In the genomic region with DNA sequence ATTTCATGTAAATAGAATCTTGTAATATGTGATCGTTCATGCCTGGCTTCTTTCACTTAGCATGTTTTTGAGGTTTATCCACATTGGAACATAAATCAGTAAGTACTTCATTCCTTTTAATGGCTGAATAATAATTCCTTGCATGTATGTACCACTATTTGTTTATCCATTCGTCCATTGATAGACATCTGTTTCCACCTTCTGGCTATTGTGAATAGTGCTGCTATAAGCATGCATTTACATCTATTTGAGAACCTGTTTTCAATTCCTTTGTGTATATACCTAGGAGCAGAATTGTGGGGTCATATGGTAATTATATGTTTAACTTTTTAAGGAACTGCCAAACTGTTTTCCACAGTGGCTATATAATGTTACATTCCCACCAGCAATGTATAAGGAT, we compare ENCODE assay signal across 20 cellular contexts.
DNase-seq lines count a peak whose midpoint lies in the region; ATAC-seq, FAIRE-seq and TF ChIP-seq lines count a peak whose summit lies in the region.
"Had no signal": no experiment of that assay in that cellular context is flagged by ENCODE, and none has a peak within 500 bp of the region (broad histone marks: within the 10 kb centered on the region; RNA-seq: fewer than 3 reads in every experiment).

No MANE protein-coding gene starts in this region.

- H3K9ac ChIP-seq in keratinocyte (ENCODE audit: control insufficient read depth, extremely low read depth, insufficient read depth, low read length): no peak overlapping the region
- no peak overlapping the region for H3K9ac ChIP-seq in MM.1S (ENCODE audit: low read length)

- FAIRE-seq in D721Med (lab: Jason Lieb, UNC): peak; percentile 16
- FAIRE-seq in keratinocyte (lab: Jason Lieb, UNC): peak; percentile 60
- FAIRE-seq: GM19239, RCC 7860 had no signal

- no peak overlapping the region for H3K4me2 ChIP-seq in keratinocyte (ENCODE audit: control insufficient read depth, extremely low read depth, insufficient read depth, low read depth, low read length)
- H3K4me2 ChIP-seq in MM.1S (ENCODE audit: low read depth, low read length): no peak overlapping the region

- H3K36me3 ChIP-seq in keratinocyte (ENCODE audit: control insufficient read depth in 2 of 2, extremely low read depth in 1 of 2, insufficient read depth in 2 of 2, low read length in 2 of 2) (no peaks in the 10 kb centered on the region), MM.1S (replicated peaks; ENCODE audit: insufficient read depth, low read length) (no peaks in the 10 kb centered on the region)
- H3K36me3 ChIP-seq: colonic mucosa, uterus had no signal

- no peaks in the 10 kb centered on the region for H3K9me2 ChIP-seq in MM.1S (replicated peaks; ENCODE audit: insufficient read depth, low read length)

- dilution Hi-C loops in keratinocyte (cut with MboI; ENCODE audit: extremely low pct_ligation_motif_present, low sequenced_read_pairs): no loop called here

- H3F3A ChIP-seq in MM.1S (ENCODE audit: insufficient read depth, low read length): no peaks in the 10 kb centered on the region

- no peak for ATAC-seq in GM18867 (IDR thresholded peaks at IDR 0.05; ENCODE audit: unreplicated experiment)
- no peak for ATAC-seq in HG03469 (IDR thresholded peaks at IDR 0.05; ENCODE audit: unreplicated experiment)
- ATAC-seq: activated T-helper 17 cell treated with anti-CD3 and anti-CD28 coated beads, Interleukin-2, amount 50 U/mL, for 72 hours; esophagus mucosa; T-cell had no signal

- no peaks in the 10 kb centered on the region for H3K9me3 ChIP-seq in keratinocyte (ENCODE audit: control insufficient read depth, low read depth, low read length)
- no peaks in the 10 kb centered on the region for H3K9me3 ChIP-seq in MM.1S (replicated peaks; ENCODE audit: insufficient read depth, low read length)
- H3K9me3 ChIP-seq: colonic mucosa, uterus had no signal

- H2AFZ ChIP-seq in keratinocyte (ENCODE audit: control insufficient read depth, low read length): no peak overlapping the region
- H2AFZ ChIP-seq in MM.1S (ENCODE audit: low read length): no peak overlapping the region

- H3K79me2 ChIP-seq in keratinocyte (ENCODE audit: control insufficient read depth, insufficient read depth, low read length): no peaks in the 10 kb centered on the region
- no peaks in the 10 kb centered on the region for H3K79me2 ChIP-seq in MM.1S (ENCODE audit: low read length)

- no peak for DNase-seq in D721Med (ENCODE audit: insufficient read length, low spot score)
- DNase-seq in amniotic epithelial cell (ENCODE audit: low read depth): peak; percentile 1
- DNase-seq in keratinocyte (ENCODE audit: low read depth, low spot score): no peak
- no peak for DNase-seq in NCI-H1092 (lab: John Stamatoyannopoulos, UW)
- no peak for DNase-seq in MM.1S
- DNase-seq: activated CD8-positive, alpha-beta memory T cell treated with anti-CD3 and anti-CD28 coated beads for 24 hours; Calu3; colonic mucosa; Kasumi-1; NCI-H2029 treated with DMSO at 0.1 percent for 48 hours; posterior cingulate gyrus; T-cell; uterus had no signal

- H4K20me1 ChIP-seq in keratinocyte (ENCODE audit: control insufficient read depth, extremely low read depth, insufficient read depth, low read length): no peaks in the 10 kb centered on the region
- no peaks in the 10 kb centered on the region for H4K20me1 ChIP-seq in MM.1S (ENCODE audit: insufficient read depth, low read length)

- no peak overlapping the region for H3K27ac ChIP-seq in keratinocyte (ENCODE audit: control insufficient read depth, insufficient read depth, low read length)
- no peak overlapping the region for H3K27ac ChIP-seq in MM.1S (ENCODE audit: low read length)
- H3K27ac ChIP-seq: colonic mucosa, uterus had no signal

- TF ChIP-seq CTCF in D721Med (IDR thresholded peaks at IDR 0.05; ENCODE audit: insufficient read depth, missing control alignments): no peak
- TF ChIP-seq CTCF in LNCAP (IDR thresholded peaks at IDR 0.05): peak; percentile 40; the same call in 1 of the 2 replicates
- TF ChIP-seq CTCF in keratinocyte (optimal IDR thresholded peaks at IDR 0.05 in 1 of 3, IDR thresholded peaks at IDR 0.05 in 1 of 3, conservative IDR thresholded peaks at IDR 0.05 in 1 of 3; ENCODE audit: extremely low read depth in 1 of 3, insufficient read depth in 2 of 3, low read length in 3 of 3): no peak
- no peak for TF ChIP-seq CTCF in MM.1S (IDR thresholded peaks at IDR 0.05; ENCODE audit: low read length)

- H3K27me3 ChIP-seq in keratinocyte (ENCODE audit: control insufficient read depth, extremely low read depth, insufficient read depth, low read length): no peaks in the 10 kb centered on the region
- no peaks in the 10 kb centered on the region for H3K27me3 ChIP-seq in MM.1S (replicated peaks; ENCODE audit: insufficient read depth, low read length)
- H3K27me3 ChIP-seq: colonic mucosa, uterus had no signal

- H3K9me1 ChIP-seq in keratinocyte (ENCODE audit: control insufficient read depth, extremely low read depth, insufficient read depth, low read length): no peaks in the 10 kb centered on the region

- H3K4me1 ChIP-seq in keratinocyte (ENCODE audit: control insufficient read depth, extremely low read depth, insufficient read depth, low read length) (no peaks in the 10 kb centered on the region), MM.1S (ENCODE audit: low read length) (no peaks in the 10 kb centered on the region)
- H3K4me1 ChIP-seq: colonic mucosa, uterus had no signal

- H3K4me3 ChIP-seq in keratinocyte (ENCODE audit: control insufficient read depth in 2 of 3, extremely low read depth in 1 of 3, insufficient read depth in 2 of 3, low read depth in 1 of 3, low read length in 3 of 3): no peak overlapping the region
- H3K4me3 ChIP-seq in MM.1S (ENCODE audit: low read length): no peak overlapping the region
- H3K4me3 ChIP-seq: colonic mucosa, uterus had no signal
